ENCODE assay signal across 8 cellular contexts in the genomic region with DNA sequence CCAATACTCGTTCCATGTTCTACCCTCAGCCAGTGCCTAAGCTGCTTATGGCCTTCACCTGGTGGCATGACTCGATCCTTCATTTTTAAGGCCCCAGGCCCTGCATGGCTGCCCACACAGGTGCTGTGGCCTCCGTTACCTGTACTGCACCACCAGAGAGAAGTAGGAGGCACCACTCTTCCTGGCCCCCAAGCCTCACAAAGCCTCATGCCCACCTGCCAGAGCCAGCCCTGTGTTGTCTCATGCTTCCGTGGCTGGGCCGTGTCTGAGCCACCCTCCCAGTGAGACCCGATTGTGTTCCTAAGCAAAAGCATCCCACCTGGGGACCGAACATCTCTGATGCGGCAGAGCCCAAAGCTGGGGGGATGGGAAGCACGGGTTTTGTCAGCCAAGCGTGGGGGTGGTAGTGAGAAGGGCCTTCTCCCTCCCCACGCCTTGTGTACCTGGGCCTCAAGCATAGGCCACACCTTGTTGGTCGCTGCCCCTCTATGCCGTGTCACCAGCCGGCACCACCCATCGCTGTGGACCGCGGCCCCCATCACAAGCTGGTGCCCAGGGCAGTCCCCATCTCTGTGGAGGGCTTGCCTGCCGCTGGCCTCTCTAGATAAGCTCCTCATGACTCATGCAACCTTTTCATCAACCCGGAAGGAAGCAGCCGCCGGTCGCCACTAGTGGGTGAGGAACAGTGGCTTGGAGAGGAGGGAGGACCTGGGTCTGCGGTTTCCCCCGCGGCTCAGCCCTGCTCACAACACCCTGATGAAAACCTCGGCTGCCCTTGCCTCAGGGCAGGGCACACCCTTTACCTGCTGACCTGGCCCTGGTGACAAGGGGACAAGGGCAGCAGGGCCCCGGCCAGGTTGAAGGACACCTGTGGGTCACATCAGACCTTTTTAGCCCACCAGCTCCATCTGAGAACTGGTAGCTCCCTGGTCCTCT.
DNase-seq lines count a peak whose midpoint lies in the region; ATAC-seq and TF ChIP-seq lines count a peak whose summit lies in the region.

No MANE protein-coding gene starts in this region.

- peak; percentile 77 for DNase-seq in GM13976 (ENCODE audit: low spot score)
- peak; percentile 59 for DNase-seq in NCI-H2107 treated with DMSO at 0.1 percent for 48 hours (lab: John Stamatoyannopoulos, UW; ENCODE audit: unreplicated experiment)
- DNase-seq in activated CD4-positive, alpha-beta T cell treated with anti-CD3 and anti-CD28 coated beads, Interleukin-2, amount 50 U/mL, for 24 hours (ENCODE audit: low read depth in 1 of 2, low spot score in 1 of 2), result peak; percentile 72 to 85
- DNase-seq in effector CD8-positive, alpha-beta T cell (lab: John Stamatoyannopoulos, UW), result peak; percentile 72
- peak; percentile 88 for DNase-seq in stimulated activated naive B cell treated with anti-CD40 and anti-IgM and Interleukin-4, amounts not matched to agents 10 μg/mL and 1 μg/mL and 100 μg/mL, for 72 hours
- no peak for DNase-seq in GM19240 (ENCODE audit: insufficient read length, low spot score)

- no peaks in the 10 kb centered on the region for H3K9me3 ChIP-seq in muscle layer of colon (ENCODE audit: low read length)

- no peaks in the 10 kb centered on the region for H3K9me3 Mint-ChIP-seq in stimulated activated naive B cell treated with anti-CD40 and anti-IgM and Interleukin-4, amounts not matched to agents 10 μg/mL and 1 μg/mL and 100 μg/mL, for 72 hours

- no peaks in the 10 kb centered on the region for H3K36me3 ChIP-seq in muscle layer of colon (ENCODE audit: insufficient read depth, low read length)

- H3K36me3 Mint-ChIP-seq in stimulated activated naive B cell treated with anti-CD40 and anti-IgM and Interleukin-4, amounts not matched to agents 10 μg/mL and 1 μg/mL and 100 μg/mL, for 72 hours, result peaks cover 12 to 26% of the 10 kb centered on the region in 2 donors

- H3K27ac Mint-ChIP-seq in stimulated activated naive B cell treated with anti-CD40 and anti-IgM and Interleukin-4, amounts not matched to agents 10 μg/mL and 1 μg/mL and 100 μg/mL, for 72 hours, result peak overlapping the region; percentile 97

- peaks cover 44 to 74% of the 10 kb centered on the region in 2 donors for H3K4me1 Mint-ChIP-seq in stimulated activated naive B cell treated with anti-CD40 and anti-IgM and Interleukin-4, amounts not matched to agents 10 μg/mL and 1 μg/mL and 100 μg/mL, for 72 hours

- H3K9ac ChIP-seq in muscle layer of colon (ENCODE audit: low read length), result no peak overlapping the region

- no peaks in the 10 kb centered on the region for H3K27me3 Mint-ChIP-seq in stimulated activated naive B cell treated with anti-CD40 and anti-IgM and Interleukin-4, amounts not matched to agents 10 μg/mL and 1 μg/mL and 100 μg/mL, for 72 hours

- H3K4me1 ChIP-seq in muscle layer of colon (ENCODE audit: insufficient read depth, low read length), result peaks cover 42% of the 10 kb centered on the region

- peak overlapping the region; percentile 41 to 51 for H3K4me3 ChIP-seq in muscle layer of colon (ENCODE audit: low read depth in 1 of 2, low read length in 2 of 2)

- ATAC-seq in HG02610 (IDR thresholded peaks at IDR 0.05; ENCODE audit: unreplicated experiment), result peak; percentile 22
- peak; percentile 58 to 62 for ATAC-seq in stimulated activated naive B cell treated with anti-CD40 and anti-IgM and Interleukin-4, amounts not matched to agents 10 μg/mL and 1 μg/mL and 100 μg/mL, for 72 hours (replicated peaks)

- no peak for TF ChIP-seq CTCF in GM13976 (IDR thresholded peaks at IDR 0.05; ENCODE audit: borderline replicate concordance, control extremely low read depth, extremely low read depth, insufficient read depth, missing control alignments)

- H3K27ac ChIP-seq in muscle layer of colon (ENCODE audit: low read depth, low read length), result peak overlapping the region; percentile 67

- in situ Hi-C loops in GM13976 (cut with MboI; ENCODE audit: low sequenced_read_pairs, unreplicated experiment), result no loop called here

- peak overlapping the region; percentile 95 to 96 for H3K4me3 Mint-ChIP-seq in stimulated activated naive B cell treated with anti-CD40 and anti-IgM and Interleukin-4, amounts not matched to agents 10 μg/mL and 1 μg/mL and 100 μg/mL, for 72 hours

- H3K27me3 ChIP-seq in muscle layer of colon (ENCODE audit: control insufficient read depth in 1 of 2, insufficient read depth in 2 of 2, low read length in 2 of 2), result no peaks in the 10 kb centered on the region
